ENCODE assay signal across 8 cellular contexts in genomic region chr12:118058881-118059644, GRCh38.
DNase-seq lines count a peak whose midpoint lies in the region; TF ChIP-seq lines count a peak whose summit lies in the region.

No MANE protein-coding gene starts in this region.

- TF ChIP-seq CTCF in VCaP (conservative IDR thresholded peaks at IDR 0.05) (no peak), fibroblast of mammary gland (conservative IDR thresholded peaks at IDR 0.05; ENCODE audit: control insufficient read depth, insufficient read depth, low read depth, low read length) (no peak), retinal pigment epithelial cell (conservative IDR thresholded peaks at IDR 0.05; ENCODE audit: low read depth, low read length) (no peak)

- DNase-seq in GM03348 (ENCODE audit: low spot score) (peak; percentile 63), fibroblast of mammary gland (ENCODE audit: low read depth) (peak; percentile 49), retinal pigment epithelial cell (ENCODE audit: low read depth) (no peak), NCI-H524 treated with DMSO at 0.1 percent for 48 hours (lab: John Stamatoyannopoulos, UW) (no peak), SHP77 treated with DMSO at 0.1 percent for 48 hours (lab: John Stamatoyannopoulos, UW) (no peak), HPDE6-E6E7 (ENCODE audit: extremely low spot score) (no peak)
- DNase-seq in central memory CD4-positive, alpha-beta T cell, result no peak

- H3K27ac ChIP-seq in VCaP, result peak overlapping the region; percentile 99

- H3K4me3 ChIP-seq in fibroblast of mammary gland (ENCODE audit: control insufficient read depth, low read depth, low read length), result peak overlapping the region; percentile 83
- H3K4me3 ChIP-seq in retinal pigment epithelial cell (ENCODE audit: low read length), result peak overlapping the region; percentile 89

Comparison
In these comparisons a context has a peak if more than half of its experiments do, and no peak if none do; other contexts are left out.
1. DNase-seq: peak in GM03348 (single experiment) and fibroblast of mammary gland (single experiment); none in retinal pigment epithelial cell (single experiment), NCI-H524 treated with DMSO at 0.1 percent for 48 hours (single experiment), SHP77 treated with DMSO at 0.1 percent for 48 hours (single experiment), HPDE6-E6E7 (single experiment) and central memory CD4-positive, alpha-beta T cell (single experiment).